19 cellular contexts compared by ENCODE assay signal in the genomic region with DNA sequence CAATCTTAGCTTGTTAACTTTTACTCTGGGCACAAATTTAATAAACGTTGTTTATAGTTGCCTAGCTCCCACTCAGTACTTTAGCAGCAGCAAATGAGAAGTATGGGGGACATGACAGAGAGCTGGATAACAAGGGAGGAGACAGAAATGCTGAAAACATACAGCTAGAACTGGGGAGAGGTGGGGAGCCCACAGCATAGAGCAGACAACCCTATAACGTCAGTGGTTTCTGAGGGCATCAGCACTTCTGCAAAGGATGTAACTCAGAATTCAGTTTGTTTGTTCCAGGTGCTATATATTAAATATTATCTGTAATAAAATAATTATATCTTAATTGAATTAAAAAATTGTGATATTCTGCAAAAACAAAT.
A peak's percentile ranks its signal among the peaks of the same experiment; 100 is the strongest.
DNase-seq lines count a peak whose midpoint lies in the region; ATAC-seq and TF ChIP-seq lines count a peak whose summit lies in the region.
"Had no signal": no experiment of that assay in that cellular context is flagged by ENCODE, and none has a peak within 500 bp of the region (broad histone marks: within the 10 kb centered on the region; RNA-seq: fewer than 3 reads in every experiment).

No MANE protein-coding gene starts in this region.

- H3K9me3 ChIP-seq in BLaER1 (no peaks in the 10 kb centered on the region), MM.1S (replicated peaks; ENCODE audit: insufficient read depth, low read length) (no peaks in the 10 kb centered on the region)
- H3K9me3 ChIP-seq: A549 had no signal

- H3K4me1 ChIP-seq in BLaER1 (peaks cover 13% of the 10 kb centered on the region), MM.1S (ENCODE audit: low read length) (peaks cover 28% of the 10 kb centered on the region)
- H3K4me1 ChIP-seq: A549 had no signal

- H3K27me3 ChIP-seq in BLaER1 (no peaks in the 10 kb centered on the region), MM.1S (replicated peaks; ENCODE audit: insufficient read depth, low read length) (no peaks in the 10 kb centered on the region)

- H3K4me3 ChIP-seq in BLaER1 (no peak overlapping the region), MM.1S (ENCODE audit: low read length) (peak overlapping the region; percentile 42)
- H3K4me3 ChIP-seq: A549, GM12878 had no signal

- H3K9me2 ChIP-seq in MM.1S (replicated peaks; ENCODE audit: insufficient read depth, low read length), result no peaks in the 10 kb centered on the region

- no peak overlapping the region for H3K9ac ChIP-seq in BLaER1
- peak overlapping the region; percentile 8; the same call in 1 of the 2 replicates for H3K9ac ChIP-seq in MM.1S (ENCODE audit: low read length)

- no peaks in the 10 kb centered on the region for H3K36me3 ChIP-seq in BLaER1
- H3K36me3 ChIP-seq in MM.1S (replicated peaks; ENCODE audit: insufficient read depth, low read length), result no peaks in the 10 kb centered on the region

- no peak for ATAC-seq in HG03378 (IDR thresholded peaks at IDR 0.05; ENCODE audit: unreplicated experiment)
- ATAC-seq: A549, GM12878 had no signal

- no peaks in the 10 kb centered on the region for H4K20me1 ChIP-seq in BLaER1
- H4K20me1 ChIP-seq in MM.1S (ENCODE audit: insufficient read depth, low read length), result no peaks in the 10 kb centered on the region

- H3K4me2 ChIP-seq in BLaER1, result peak overlapping the region; percentile 63
- H3K4me2 ChIP-seq in MM.1S (ENCODE audit: low read depth, low read length), result peak overlapping the region; percentile 44
- H3K4me2 ChIP-seq: A549 had no signal

- no peaks in the 10 kb centered on the region for H3K79me2 ChIP-seq in MM.1S (ENCODE audit: low read length)

- H2AFZ ChIP-seq in MM.1S (ENCODE audit: low read length), result peak overlapping the region; percentile 20

- peaks cover 11% of the 10 kb centered on the region; the same call in 1 of the 2 replicates for H3F3A ChIP-seq in MM.1S (ENCODE audit: insufficient read depth, low read length)

- TF ChIP-seq CTCF in MM.1S (IDR thresholded peaks at IDR 0.05; ENCODE audit: low read length), result no peak

- H3K27ac ChIP-seq in BLaER1, result no peak overlapping the region
- peak overlapping the region; percentile 66 for H3K27ac ChIP-seq in MM.1S (ENCODE audit: low read length)
- H3K27ac ChIP-seq: 22Rv1, A549 had no signal

- DNase-seq in MM.1S (peak; percentile 59), RPMI8226 (peak; percentile 69)
- no peak for DNase-seq in activated T-cell treated with anti-CD3 and anti-CD28 coated beads, Interleukin-2, amount 50 U/mL, for 48 hours
- DNase-seq: AML-193; CD4-positive, alpha-beta memory T cell; CD4-positive, CD25-positive, alpha-beta regulatory T cell; CD8-positive, alpha-beta memory T cell; COR-L47; DMS 273 treated with DMSO at 0.1 percent for 48 hours; DMS153; DMS53; DND-41; EL; GDM1 had no signal

Comparison
In these comparisons a context has a peak if more than half of its experiments do, and no peak if none do; other contexts are left out.
1. DNase-seq: peak in MM.1S (single experiment) and RPMI8226 (single experiment); none in activated T-cell treated with anti-CD3 and anti-CD28 coated beads, Interleukin-2, amount 50 U/mL, for 48 hours (0 of 2).